In the genomic region with DNA sequence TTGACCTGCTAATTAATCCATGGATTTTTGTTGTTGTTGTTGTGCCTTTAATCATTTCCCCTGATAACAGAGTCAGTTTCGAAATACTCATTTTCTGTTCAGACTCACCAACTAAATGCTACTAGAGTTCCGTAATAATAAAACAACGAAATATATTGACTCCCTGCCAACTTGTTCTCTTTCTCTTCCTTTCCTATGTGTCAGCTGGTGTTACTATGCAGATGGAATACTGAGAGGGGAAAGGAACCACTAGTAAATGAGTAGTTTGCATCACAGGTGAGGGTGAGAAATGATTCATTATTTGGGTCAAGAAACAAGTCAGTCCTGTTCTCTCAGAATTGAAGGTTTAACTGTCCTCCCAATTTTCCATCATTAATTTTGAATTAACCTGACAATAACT, we compare ENCODE assay signal across 24 cellular contexts.
DNase-seq lines count a peak whose midpoint lies in the region; ATAC-seq and TF ChIP-seq lines count a peak whose summit lies in the region.
"Had no signal": no experiment of that assay in that cellular context is flagged by ENCODE, and none has a peak within 500 bp of the region (broad histone marks: within the 10 kb centered on the region; RNA-seq: fewer than 3 reads in every experiment).

No MANE protein-coding gene starts in this region.

- TF ChIP-seq POLR2A in IMR-90 (IDR thresholded peaks at IDR 0.05; ENCODE audit: low read depth, low read length): no peak

- WGBS in IMR-90 (ENCODE audit: extremely low coverage in 2 of 2, insufficient read length in 1 of 2), 2 experiments: no CpG with 5 or more reads among the region's 3 CpGs

- peak; percentile 57 for DNase-seq in IMR-90
- DNase-seq in astrocyte of the spinal cord (ENCODE audit: low read depth, low spot score): peak; percentile 9
- DNase-seq in fibroblast of lung (ENCODE audit: low read depth in 2 of 2): peak; percentile 27 to 58
- peak; percentile 47 for DNase-seq in kidney tubule cell (ENCODE audit: low spot score)
- no peak for DNase-seq in NCI-H748 treated with DMSO at 0.1 percent for 48 hours (lab: John Stamatoyannopoulos, UW)
- no peak for DNase-seq in activated T-cell treated with anti-CD3 and anti-CD28 coated beads for 4 hours
- DNase-seq in DMS53 treated with DMSO at 0.1 percent for 48 hours (lab: John Stamatoyannopoulos, UW; ENCODE audit: unreplicated experiment): no peak
- DNase-seq: AML-193; CD4-positive, alpha-beta memory T cell; COR-L47; DMS53; KBM-7; MM.1S; NCI-H1048; NCI-H1417 treated with DMSO at 0.1 percent for 48 hours; NCI-H187; NCI-H2171 treated with DMSO at 0.1 percent for 48 hours; NCI-H524; NCI-H774; SJCRH30 had no signal

- H3K4me3 ChIP-seq in IMR-90 (ENCODE audit: insufficient read depth, low read depth, low read length): no peak overlapping the region
- H3K4me3 ChIP-seq in astrocyte of the spinal cord (ENCODE audit: low read depth, low read length): no peak overlapping the region
- no peak overlapping the region for H3K4me3 ChIP-seq in fibroblast of lung (replicated peaks in 1 of 4; ENCODE audit: control extremely low read depth in 1 of 4, insufficient read depth in 1 of 4, low read depth in 3 of 4, low read length in 4 of 4)
- H3K4me3 ChIP-seq: BLaER1 treated with 17β-estradiol and CSF1 and Interleukin-3, amounts not matched to agents 10 nM and 100 nM; SJCRH30 had no signal

- H2BK120ac ChIP-seq in IMR-90 (ENCODE audit: low read depth, low read length): peak overlapping the region; percentile 61; the same call in 1 of the 2 replicates

- dilution Hi-C loops in IMR-90 (cut with HindIII; ENCODE audit: low sequenced_read_pairs, unreplicated experiment): no loop called here

- H3K79me2 ChIP-seq in fibroblast of lung (ENCODE audit: control insufficient read depth, insufficient read depth, low read length): no peaks in the 10 kb centered on the region

- H4K8ac ChIP-seq in IMR-90 (ENCODE audit: low read depth in 2 of 2, low read length in 2 of 2): no peak overlapping the region; a peak in 1 of 4 replicates

- H4K20me1 ChIP-seq in IMR-90 (ENCODE audit: insufficient read depth, low read length) (no peaks in the 10 kb centered on the region), fibroblast of lung (ENCODE audit: control insufficient read depth, extremely low read depth, insufficient read depth, low read length) (no peaks in the 10 kb centered on the region)
- H4K20me1 ChIP-seq: BLaER1 treated with 17β-estradiol and CSF1 and Interleukin-3, amounts not matched to agents 10 nM and 100 nM had no signal

- H3K4me2 ChIP-seq in IMR-90 (ENCODE audit: low read depth, low read length) (peak overlapping the region; percentile 8; the same call in 1 of the 2 replicates), fibroblast of lung (ENCODE audit: extremely low read depth, insufficient read depth, low read length) (no peak overlapping the region)
- H3K4me2 ChIP-seq: BLaER1 treated with 17β-estradiol and CSF1 and Interleukin-3, amounts not matched to agents 10 nM and 100 nM had no signal

- H3K27ac ChIP-seq in IMR-90 (ENCODE audit: insufficient read depth, low read length) (no peak overlapping the region), fibroblast of lung (ENCODE audit: insufficient read depth, low read length) (no peak overlapping the region)
- H3K27ac ChIP-seq: BLaER1 treated with 17β-estradiol and CSF1 and Interleukin-3, amounts not matched to agents 10 nM and 100 nM; SJCRH30 had no signal

- H3K9me1 ChIP-seq in IMR-90 (ENCODE audit: insufficient read depth, low read length): peaks cover 3% of the 10 kb centered on the region

- H2BK15ac ChIP-seq in IMR-90 (ENCODE audit: low read depth, low read length): peak overlapping the region; percentile 30; the same call in 1 of the 3 replicates

- in situ Hi-C loops in IMR-90 (cut with MboI; ENCODE audit: low sequenced_read_pairs) (no loop called here), astrocyte of the spinal cord (cut with HindIII; ENCODE audit: low sequenced_read_pairs) (no loop called here)

- H3K79me1 ChIP-seq in IMR-90 (ENCODE audit: low read depth in 1 of 2, low read length in 2 of 2): no peaks in the 10 kb centered on the region

- H4K5ac ChIP-seq in IMR-90 (ENCODE audit: low read depth, low read length): no peak overlapping the region

- no peak for TF ChIP-seq RAD21 in IMR-90 (IDR thresholded peaks at IDR 0.05; ENCODE audit: low read length)

- H3K56ac ChIP-seq in IMR-90 (ENCODE audit: extremely low read depth, insufficient read depth, low read length): no peak overlapping the region

- no TSS peak for BruUV-seq in IMR-90 (replicated peaks; lab: Mats Ljungman, UMichigan)

- POLR2A ChIA-PET in IMR-90 (lab: Charles Lee; ENCODE audit: unreplicated experiment): no interaction called here

- H3K18ac ChIP-seq in IMR-90 (ENCODE audit: low read depth, low read length): peak overlapping the region; percentile 15; the same call in 1 of the 2 replicates

- H3K4ac ChIP-seq in IMR-90 (ENCODE audit: low read depth, low read length): no peak overlapping the region

- H2BK5ac ChIP-seq in IMR-90 (ENCODE audit: low read depth, low read length, poor library complexity, severe bottlenecking): peak overlapping the region; percentile 99

- no peak overlapping the region for H3K23ac ChIP-seq in IMR-90 (ENCODE audit: low read depth, low read length)

- H2AFZ ChIP-seq in IMR-90 (replicated peaks; ENCODE audit: low read length, poor library complexity) (no peak overlapping the region), fibroblast of lung (ENCODE audit: low read length) (no peak overlapping the region)

- CTCF ChIA-PET in IMR-90 (lab: Yijun Ruan, JAX): no interaction called here

- intact Hi-C loops in IMR-90 (cut with micrococcal nuclease): no loop called here

- H2AK5ac ChIP-seq in IMR-90 (ENCODE audit: low read depth, low read length): no peak overlapping the region

- H3K9me3 ChIP-seq in IMR-90 (ENCODE audit: control insufficient read depth, insufficient read depth, low read length): no peaks in the 10 kb centered on the region
- H3K9me3 ChIP-seq in fibroblast of lung (ENCODE audit: control insufficient read depth, insufficient read depth, low read depth, low read length): no peaks in the 10 kb centered on the region
- H3K9me3 ChIP-seq: BLaER1 treated with 17β-estradiol and CSF1 and Interleukin-3, amounts not matched to agents 10 nM and 100 nM; SJCRH30 had no signal

- H3K36me3 ChIP-seq in IMR-90 (ENCODE audit: control insufficient read depth, insufficient read depth, low read length): no peaks in the 10 kb centered on the region
- no peaks in the 10 kb centered on the region for H3K36me3 ChIP-seq in fibroblast of lung (ENCODE audit: control insufficient read depth, insufficient read depth, low read length)
- H3K36me3 ChIP-seq: BLaER1 treated with 17β-estradiol and CSF1 and Interleukin-3, amounts not matched to agents 10 nM and 100 nM; SJCRH30 had no signal

- H4K91ac ChIP-seq in IMR-90 (ENCODE audit: insufficient read depth, low read depth, low read length): peak overlapping the region; percentile 48; the same call in 1 of the 2 replicates

- H3K14ac ChIP-seq in IMR-90 (replicated peaks; ENCODE audit: low read depth, low read length): no peak overlapping the region; the same call in 1 of the 2 replicates

- peak overlapping the region; percentile 85; the same call in 1 of the 2 replicates for H2BK20ac ChIP-seq in IMR-90 (ENCODE audit: low read depth, low read length)

- no peak for TF ChIP-seq CTCF in IMR-90 (conservative IDR thresholded peaks at IDR 0.05; ENCODE audit: low read depth, low read length)
- TF ChIP-seq CTCF in astrocyte of the spinal cord (IDR thresholded peaks at IDR 0.05; ENCODE audit: low read depth, low read length): no peak
- no peak for TF ChIP-seq CTCF in fibroblast of lung (conservative IDR thresholded peaks at IDR 0.05 in 1 of 2, IDR thresholded peaks at IDR 0.05 in 1 of 2; ENCODE audit: low read depth in 1 of 2, low read length in 2 of 2)

- ATAC-seq in IMR-90 (ENCODE audit: low read depth) (no peak), HG02970 (IDR thresholded peaks at IDR 0.05; ENCODE audit: low FRiP score, unreplicated experiment) (no peak)
- ATAC-seq: Right ventricle myocardium inferior, SK-N-SH treated with all-trans-retinoic acid at 6 μM for 48 hours had no signal

- no peak overlapping the region for H3K9ac ChIP-seq in IMR-90 (ENCODE audit: low read depth, low read length)
- H3K9ac ChIP-seq in fibroblast of lung (ENCODE audit: insufficient read depth, low read length): no peak overlapping the region
- H3K9ac ChIP-seq: BLaER1 treated with 17β-estradiol and CSF1 and Interleukin-3, amounts not matched to agents 10 nM and 100 nM had no signal

- no peak overlapping the region for H2AK9ac ChIP-seq in IMR-90 (replicated peaks; ENCODE audit: low read depth, low read length, poor library complexity)

- H3K4me1 ChIP-seq in IMR-90 (ENCODE audit: control insufficient read depth, insufficient read depth, low read length) (peaks cover 11% of the 10 kb centered on the region), fibroblast of lung (ENCODE audit: control insufficient read depth, extremely low read depth, insufficient read depth, low read length) (peaks cover 2% of the 10 kb centered on the region)
- H3K4me1 ChIP-seq: BLaER1 treated with 17β-estradiol and CSF1 and Interleukin-3, amounts not matched to agents 10 nM and 100 nM; SJCRH30 had no signal

- H3K27me3 ChIP-seq in IMR-90 (ENCODE audit: control insufficient read depth, insufficient read depth, low read length) (no peaks in the 10 kb centered on the region), fibroblast of lung (ENCODE audit: control insufficient read depth, insufficient read depth, low read length) (no peaks in the 10 kb centered on the region)
- H3K27me3 ChIP-seq: BLaER1 treated with 17β-estradiol and CSF1 and Interleukin-3, amounts not matched to agents 10 nM and 100 nM; SJCRH30 had no signal

TF ChIP-seq in IMR-90, 13 proteins besides CTCF, POLR2A, EP300 and RAD21 (continues in another document):
- no peak for TF ChIP-seq MAFK (IDR thresholded peaks at IDR 0.05; ENCODE audit: low read depth, low read length)
- no peak for TF ChIP-seq SMC3 (IDR thresholded peaks at IDR 0.05; ENCODE audit: low read depth, low read length)
- no peak for TF ChIP-seq MXI1 (IDR thresholded peaks at IDR 0.05; ENCODE audit: borderline replicate concordance, low read depth, low read length)
- TF ChIP-seq RFX5 (IDR thresholded peaks at IDR 0.05; ENCODE audit: low read depth, low read length): no peak
- TF ChIP-seq MAZ (IDR thresholded peaks at IDR 0.05; ENCODE audit: borderline replicate concordance, low read depth, low read length): no peak
- TF ChIP-seq NFE2L2 (IDR thresholded peaks at IDR 0.05; ENCODE audit: low read depth, low read length): no peak
- no peak for TF ChIP-seq BHLHE40 (IDR thresholded peaks at IDR 0.05; ENCODE audit: low read depth, low read length)
- no peak for TF ChIP-seq RCOR1 (IDR thresholded peaks at IDR 0.05; ENCODE audit: insufficient replicate concordance, low read length)
- TF ChIP-seq FOS (IDR thresholded peaks at IDR 0.05; ENCODE audit: low read depth, low read length): no peak

Comparison
In these comparisons a context has a peak if more than half of its experiments do, and no peak if none do; other contexts are left out.
1. DNase-seq: peak in IMR-90 (single experiment), astrocyte of the spinal cord (single experiment), fibroblast of lung (2 of 2) and kidney tubule cell (single experiment); none in NCI-H748 treated with DMSO at 0.1 percent for 48 hours (single experiment), activated T-cell treated with anti-CD3 and anti-CD28 coated beads for 4 hours (single experiment) and DMS53 treated with DMSO at 0.1 percent for 48 hours (single experiment).